Comparison of ENCODE assay signal across 1 cellular context in the genomic region with DNA sequence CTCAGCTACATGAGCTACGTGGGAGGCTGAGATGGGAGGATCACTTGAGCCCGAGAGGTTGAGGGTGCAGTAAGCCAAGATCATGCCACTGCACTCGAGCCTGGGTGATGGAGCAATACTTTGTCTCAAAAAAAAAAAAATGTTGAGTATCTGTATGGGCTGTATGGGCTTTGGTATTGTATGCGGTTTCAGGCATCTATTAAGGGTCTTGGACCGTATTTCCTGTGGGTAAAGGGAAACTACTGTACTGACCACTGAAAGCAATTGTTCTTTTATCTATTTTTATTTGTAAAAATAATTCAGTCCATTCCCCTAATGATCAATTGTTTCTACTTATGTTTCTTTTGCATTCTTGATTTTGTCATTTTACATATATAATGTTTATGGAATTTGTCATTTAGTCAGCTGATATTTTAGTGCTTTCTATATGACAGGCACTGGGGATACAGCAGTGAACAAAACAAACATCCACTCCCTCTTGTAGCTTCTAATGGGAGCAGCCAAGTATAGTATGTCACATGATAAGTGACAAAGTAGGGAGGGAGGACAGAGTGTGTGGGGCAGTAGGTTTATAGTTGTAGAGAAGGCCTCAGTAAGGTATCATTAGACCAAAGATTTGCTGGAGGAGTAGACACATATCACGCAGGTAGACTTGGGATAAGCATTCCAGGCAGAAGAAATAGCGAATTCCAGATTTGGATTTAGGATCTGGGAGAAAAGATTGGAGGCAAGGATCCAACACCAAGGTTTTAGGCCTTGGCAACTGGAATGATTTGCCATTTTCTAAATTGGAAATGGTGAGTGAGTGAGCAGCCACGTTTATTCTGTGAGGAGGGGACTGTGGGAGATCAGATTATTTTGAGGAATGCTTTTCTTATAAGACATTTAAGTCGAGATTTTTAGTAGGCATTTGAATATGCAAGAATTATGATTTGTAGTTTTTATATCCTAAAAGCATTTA.
TF ChIP-seq lines count a peak whose summit lies in the region.

No MANE protein-coding gene starts in this region.

TF ChIP-seq in HEK293, 187 proteins besides CTCF, POLR2A, EP300 and RAD21:
- TF ChIP-seq OSR2 (tag by site-specific recombination; IDR thresholded peaks at IDR 0.05) (peak; percentile 17; the same call in 1 of the 2 replicates), RBAK (tag by site-specific recombination; IDR thresholded peaks at IDR 0.05) (no peak), ZNF548 (tag by site-specific recombination; IDR thresholded peaks at IDR 0.05) (peak; percentile 80), ZFP41 (tag by site-specific recombination; IDR thresholded peaks at IDR 0.05; ENCODE audit: borderline replicate concordance) (no peak), ZBTB17 (tag by site-specific recombination; IDR thresholded peaks at IDR 0.05) (peak; percentile 43; the same call in 1 of the 2 replicates), ZNF341 (tag by site-specific recombination; IDR thresholded peaks at IDR 0.05; ENCODE audit: low read depth) (peak; percentile 68), MZF1 (tag by site-specific recombination; IDR thresholded peaks at IDR 0.05; ENCODE audit: borderline replicate concordance) (peak; percentile 63; the same call in 1 of the 2 replicates), WT1 (tag by site-specific recombination; IDR thresholded peaks at IDR 0.05) (peak; percentile 93), ZNF521 (tag by site-specific recombination; IDR thresholded peaks at IDR 0.05) (no peak), TRIM28 (IDR thresholded peaks at IDR 0.05; ENCODE audit: borderline replicate concordance, low read length) (peak; percentile 50; the same call in 1 of the 2 replicates), IKZF3 (tag by site-specific recombination; IDR thresholded peaks at IDR 0.05) (0 out of 2 replicates have a peak, but pooled peaks have one; percentile 32)
- TF ChIP-seq, protein P1, sequence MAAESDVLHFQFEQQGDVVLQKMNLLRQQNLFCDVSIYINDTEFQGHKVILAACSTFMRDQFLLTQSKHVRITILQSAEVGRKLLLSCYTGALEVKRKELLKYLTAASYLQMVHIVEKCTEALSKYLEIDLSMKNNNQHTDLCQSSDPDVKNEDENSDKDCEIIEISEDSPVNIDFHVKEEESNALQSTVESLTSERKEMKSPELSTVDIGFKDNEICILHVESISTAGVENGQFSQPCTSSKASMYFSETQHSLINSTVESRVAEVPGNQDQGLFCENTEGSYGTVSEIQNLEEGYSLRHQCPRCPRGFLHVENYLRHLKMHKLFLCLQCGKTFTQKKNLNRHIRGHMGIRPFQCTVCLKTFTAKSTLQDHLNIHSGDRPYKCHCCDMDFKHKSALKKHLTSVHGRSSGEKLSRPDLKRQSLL (tag by site-specific recombination; IDR thresholded peaks at IDR 0.05), result peak; percentile 45; the same call in 1 of the 2 replicates
- TF ChIP-seq, protein P2, sequence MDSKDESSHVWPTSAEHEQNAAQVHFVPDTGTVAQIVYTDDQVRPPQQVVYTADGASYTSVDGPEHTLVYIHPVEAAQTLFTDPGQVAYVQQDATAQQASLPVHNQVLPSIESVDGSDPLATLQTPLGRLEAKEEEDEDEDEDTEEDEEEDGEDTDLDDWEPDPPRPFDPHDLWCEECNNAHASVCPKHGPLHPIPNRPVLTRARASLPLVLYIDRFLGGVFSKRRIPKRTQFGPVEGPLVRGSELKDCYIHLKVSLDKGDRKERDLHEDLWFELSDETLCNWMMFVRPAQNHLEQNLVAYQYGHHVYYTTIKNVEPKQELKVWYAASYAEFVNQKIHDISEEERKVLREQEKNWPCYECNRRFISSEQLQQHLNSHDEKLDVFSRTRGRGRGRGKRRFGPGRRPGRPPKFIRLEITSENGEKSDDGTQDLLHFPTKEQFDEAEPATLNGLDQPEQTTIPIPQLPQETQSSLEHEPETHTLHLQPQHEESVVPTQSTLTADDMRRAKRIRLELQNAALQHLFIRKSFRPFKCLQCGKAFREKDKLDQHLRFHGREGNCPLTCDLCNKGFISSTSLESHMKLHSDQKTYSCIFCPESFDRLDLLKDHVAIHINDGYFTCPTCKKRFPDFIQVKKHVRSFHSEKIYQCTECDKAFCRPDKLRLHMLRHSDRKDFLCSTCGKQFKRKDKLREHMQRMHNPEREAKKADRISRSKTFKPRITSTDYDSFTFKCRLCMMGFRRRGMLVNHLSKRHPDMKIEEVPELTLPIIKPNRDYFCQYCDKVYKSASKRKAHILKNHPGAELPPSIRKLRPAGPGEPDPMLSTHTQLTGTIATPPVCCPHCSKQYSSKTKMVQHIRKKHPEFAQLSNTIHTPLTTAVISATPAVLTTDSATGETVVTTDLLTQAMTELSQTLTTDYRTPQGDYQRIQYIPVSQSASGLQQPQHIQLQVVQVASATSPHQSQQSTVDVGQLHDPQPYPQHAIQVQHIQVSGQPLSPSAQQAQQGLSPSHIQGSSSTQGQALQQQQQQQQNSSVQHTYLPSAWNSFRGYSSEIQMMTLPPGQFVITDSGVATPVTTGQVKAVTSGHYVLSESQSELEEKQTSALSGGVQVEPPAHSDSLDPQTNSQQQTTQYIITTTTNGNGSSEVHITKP (tag by site-specific recombination; IDR thresholded peaks at IDR 0.05), result peak; percentile 75
